Comparison of ENCODE assay signal across 12 cellular contexts in genomic region chr11:58592760-58593472, GRCh38. TPM values are rescaled to one million over a fixed set of nuclear protein-coding genes. Genes with fewer than 3 reads are reported as not detected.
DNase-seq lines count a peak whose midpoint lies in the region; ATAC-seq and TF ChIP-seq lines count a peak whose summit lies in the region.
"Had no signal": no experiment of that assay in that cellular context is flagged by ENCODE, and none has a peak within 500 bp of the region (broad histone marks: within the 10 kb centered on the region; RNA-seq: fewer than 3 reads in every experiment).

No MANE protein-coding gene starts in this region.

- intact Hi-C loops in CD4-positive, alpha-beta memory T cell (cut with micrococcal nuclease), result no loop called here
- intact Hi-C loops in A673 (cut with micrococcal nuclease; ENCODE audit: unreplicated experiment), result no loop called here

- DNase-seq in CD4-positive, alpha-beta memory T cell, result peak in 1 of 5 donors; percentile 38
- no peak for DNase-seq in H9
- DNase-seq in activated CD8-positive, alpha-beta memory T cell treated with anti-CD3 and anti-CD28 coated beads, Interleukin-2, amount 10 ng/mL, durations not matched to agents 7 days and 5 days, result no peak
- DNase-seq in T-helper 1 cell, result no peak
- DNase-seq in NCI-H1105 (lab: John Stamatoyannopoulos, UW), result no peak
- no peak for DNase-seq in A673 (ENCODE audit: low spot score)
- DNase-seq in globus pallidus (ENCODE audit: low spot score), result no peak
- DNase-seq: HCEC 1CT, NCI-H524 had no signal

- peaks cover 50 to 65% (median 56%) of the 10 kb centered on the region in 4 donors for H3K4me1 Mint-ChIP-seq in CD4-positive, alpha-beta memory T cell
- peaks cover 6 to 7% of the 10 kb centered on the region in 2 experiments; a peak in 2 of 4 replicates for H3K4me1 Mint-ChIP-seq in H9
- H3K4me1 Mint-ChIP-seq in activated CD8-positive, alpha-beta memory T cell treated with anti-CD3 and anti-CD28 coated beads, Interleukin-2, amount 10 ng/mL, durations not matched to agents 7 days and 5 days, result peaks cover 46% of the 10 kb centered on the region

- H3K36me3 Mint-ChIP-seq in CD4-positive, alpha-beta memory T cell, result peaks cover 29 to 36% of the 10 kb centered on the region in 2 donors
- H3K36me3 Mint-ChIP-seq in H9 (ENCODE audit: insufficient read depth in 1 of 3, low read depth in 3 of 3), result peaks cover 6 to 15% (median 6%) of the 10 kb centered on the region in 3 experiments; a peak in 6 of 7 replicates
- peaks cover 40% of the 10 kb centered on the region for H3K36me3 Mint-ChIP-seq in activated CD8-positive, alpha-beta memory T cell treated with anti-CD3 and anti-CD28 coated beads, Interleukin-2, amount 10 ng/mL, durations not matched to agents 7 days and 5 days

- BruUV-seq in A673 (replicated peaks; lab: Mats Ljungman, UMichigan), result no TSS peak

- peaks cover 4% of the 10 kb centered on the region; the same call in 1 of the 2 replicates for H3K79me2 ChIP-seq in H9 (ENCODE audit: insufficient read depth, low read length)

- no peak overlapping the region for H2BK5ac ChIP-seq in H9 (ENCODE audit: insufficient read length, low read length)

- H2BK120ac ChIP-seq in H9 (ENCODE audit: low read depth, low read length, poor library complexity, severe bottlenecking), result no peak overlapping the region

- no peaks in the 10 kb centered on the region for H3K27me3 Mint-ChIP-seq in CD4-positive, alpha-beta memory T cell
- no peaks in the 10 kb centered on the region for H3K27me3 Mint-ChIP-seq in H9 (ENCODE audit: low read depth)
- no peaks in the 10 kb centered on the region for H3K27me3 Mint-ChIP-seq in activated CD8-positive, alpha-beta memory T cell treated with anti-CD3 and anti-CD28 coated beads, Interleukin-2, amount 10 ng/mL, durations not matched to agents 7 days and 5 days

- no peak overlapping the region for H3K4me2 ChIP-seq in H9 (ENCODE audit: insufficient read depth, insufficient read length, low read length)

- no peak overlapping the region for H3K4me3 ChIP-seq in CD4-positive, alpha-beta memory T cell (ENCODE audit: low read length in 2 of 2)
- no peak overlapping the region for H3K4me3 ChIP-seq in liver (ENCODE audit: low read depth in 1 of 3, low read length in 3 of 3)
- H3K4me3 ChIP-seq in A673 (ENCODE audit: low read depth, low read length, poor library complexity, severe bottlenecking), result no peak overlapping the region

- H2BK12ac ChIP-seq in H9 (ENCODE audit: insufficient read length, low read depth, low read length), result no peak overlapping the region

- no peak overlapping the region for H3K4ac ChIP-seq in H9 (ENCODE audit: low read depth, low read length)

- H3T11ph ChIP-seq in H9 (ENCODE audit: low read length), result no peak overlapping the region

- no peak overlapping the region for H3K18ac ChIP-seq in H9 (ENCODE audit: insufficient read length, low read depth, low read length)

- no peaks in the 10 kb centered on the region for H3K27me3 ChIP-seq in CD4-positive, alpha-beta memory T cell (ENCODE audit: insufficient read depth, low read length)
- H3K27me3 ChIP-seq in H9 (ENCODE audit: insufficient read depth, low read length) (no peaks in the 10 kb centered on the region), liver (ENCODE audit: control insufficient read depth in 4 of 4, insufficient read depth in 4 of 4, low read length in 3 of 4) (no peaks in the 10 kb centered on the region), A673 (replicated peaks; ENCODE audit: insufficient read depth, low read depth, low read length, poor library complexity) (no peaks in the 10 kb centered on the region)
- H3K27me3 ChIP-seq: neutrophil had no signal

- H3K9ac ChIP-seq in H9 (ENCODE audit: extremely low read depth, insufficient read length, low read length) (no peak overlapping the region), liver (ENCODE audit: low read depth in 1 of 2, low read length in 2 of 2) (no peak overlapping the region)

- H2AFZ ChIP-seq in H9 (ENCODE audit: low read length), result no peak overlapping the region

- H3K4me1 ChIP-seq in CD4-positive, alpha-beta memory T cell (ENCODE audit: insufficient read depth, low read length), result peaks cover 38% of the 10 kb centered on the region
- H3K4me1 ChIP-seq in H9 (ENCODE audit: insufficient read depth, low read length) (no peaks in the 10 kb centered on the region; the same call in 1 of the 2 replicates), liver (ENCODE audit: control insufficient read depth in 4 of 4, insufficient read depth in 4 of 4, low read length in 3 of 4) (peaks cover 4 to 22% (median 18%) of the 10 kb centered on the region in 4 donors), A673 (ENCODE audit: insufficient read depth, low read length, poor library complexity, severe bottlenecking) (peaks cover 4% of the 10 kb centered on the region)

- no peaks in the 10 kb centered on the region for H3K36me3 ChIP-seq in CD4-positive, alpha-beta memory T cell (ENCODE audit: insufficient read depth, low read length)
- H3K36me3 ChIP-seq in liver (ENCODE audit: control insufficient read depth in 4 of 4, insufficient read depth in 3 of 4, low read depth in 1 of 4, low read length in 3 of 4), result peaks cover 0 to 4% (median 0%) of the 10 kb centered on the region in 4 donors
- no peaks in the 10 kb centered on the region for H3K36me3 ChIP-seq in A673 (ENCODE audit: insufficient read depth, low read length, poor library complexity, severe bottlenecking)

- no peaks in the 10 kb centered on the region for H4K20me1 ChIP-seq in H9 (ENCODE audit: control insufficient read depth, insufficient read depth, insufficient read length)

- POLR2A ChIA-PET in CD4-positive, alpha-beta memory T cell (lab: Charles Lee; ENCODE audit: partially characterized antibody), result interaction anchor here (1.0 to 1.2 kb wide), 2 partner anchors 19 to 38 kb away, joined by 3 read pairs; no protein-coding TSS in a partner anchor
- POLR2A ChIA-PET in A673 (lab: Charles Lee; ENCODE audit: low non-redundant PET), result no interaction called here

- no peak overlapping the region for H3K56ac ChIP-seq in H9 (ENCODE audit: insufficient read length, low read depth, low read length)

- H3K23ac ChIP-seq in H9 (ENCODE audit: insufficient read length, low read depth, low read length), result no peak overlapping the region

- H4K5ac ChIP-seq in H9 (ENCODE audit: insufficient read length, low read depth, low read length), result no peak overlapping the region

- ATAC-seq in activated CD8-positive, alpha-beta memory T cell treated with anti-CD3 and anti-CD28 coated beads, Interleukin-2, amount 10 ng/mL, durations not matched to agents 7 days and 5 days, result no peak

- H3K14ac ChIP-seq in H9 (ENCODE audit: insufficient read depth, low read length), result no peak overlapping the region

- H2BK15ac ChIP-seq in H9 (ENCODE audit: low read depth, low read length), result no peak overlapping the region

- CTCF ChIA-PET in CD4-positive, alpha-beta memory T cell (lab: Charles Lee; ENCODE audit: partially characterized antibody), result interaction anchor here (1.1 to 2.2 kb wide), 2 partner anchors 12 to 24 kb away, joined by 4 to 9 read pairs; no protein-coding TSS in a partner anchor
- CTCF ChIA-PET in activated CD8-positive, alpha-beta memory T cell treated with anti-CD3 and anti-CD28 coated beads, Interleukin-2, amount 10 ng/mL, durations not matched to agents 7 days and 5 days (lab: Charles Lee), result no interaction called here
- CTCF ChIA-PET in A673 (lab: Charles Lee), result no interaction called here

- no peak overlapping the region for H4K8ac ChIP-seq in H9 (replicated peaks; ENCODE audit: insufficient read length, low read depth, low read length)

- no peak for TF ChIP-seq RAD21 in liver (IDR thresholded peaks at IDR 0.05)

- H4K91ac ChIP-seq in H9 (ENCODE audit: insufficient read length, low read depth, low read length), result no peak overlapping the region

- no peaks in the 10 kb centered on the region for H3K23me2 ChIP-seq in H9 (ENCODE audit: insufficient read length, low read depth, low read length, poor library complexity, severe bottlenecking)

- H3K4me3 Mint-ChIP-seq in CD4-positive, alpha-beta memory T cell, result peak overlapping the region in 2 of 8 donors; percentile 2 to 20
- no peak overlapping the region for H3K4me3 Mint-ChIP-seq in H9
- no peak overlapping the region for H3K4me3 Mint-ChIP-seq in activated CD8-positive, alpha-beta memory T cell treated with anti-CD3 and anti-CD28 coated beads, Interleukin-2, amount 10 ng/mL, durations not matched to agents 7 days and 5 days
- H3K4me3 Mint-ChIP-seq: T-helper 1 cell treated with Interleukin-12 subunit alpha and Interleukin-12 subunit beta and Interleukin-4 antibody, amounts not matched to agents 30 μg/mL and 1 μg/mL, for 36 hours had no signal

- H2AK5ac ChIP-seq in H9 (ENCODE audit: insufficient read length, low read length), result no peak overlapping the region

- H3K27ac ChIP-seq in CD4-positive, alpha-beta memory T cell (ENCODE audit: low read depth, low read length), result no peak overlapping the region
- H3K27ac ChIP-seq in H9 (ENCODE audit: insufficient read length, low read depth, low read length) (no peak overlapping the region), liver (ENCODE audit: low read depth in 1 of 2, low read length in 2 of 2) (peak overlapping the region in 1 of 2 donors; percentile 19), A673 (ENCODE audit: low read depth, low read length, poor library complexity, severe bottlenecking) (no peak overlapping the region)
- H3K27ac ChIP-seq: neutrophil had no signal

- peaks cover 5% of the 10 kb centered on the region for H3K79me1 ChIP-seq in H9 (ENCODE audit: insufficient read depth, low read depth, low read length, poor library complexity, severe bottlenecking)

- H3K27ac Mint-ChIP-seq in CD4-positive, alpha-beta memory T cell, result peak overlapping the region in 4 of 7 donors; percentile 37 to 53 (median 40)
- peak overlapping the region in 2 of 3 experiments; percentile 14 to 35; a peak in 2 of 7 replicates for H3K27ac Mint-ChIP-seq in H9
- peak overlapping the region; percentile 18 for H3K27ac Mint-ChIP-seq in activated CD8-positive, alpha-beta memory T cell treated with anti-CD3 and anti-CD28 coated beads, Interleukin-2, amount 10 ng/mL, durations not matched to agents 7 days and 5 days
- H3K27ac Mint-ChIP-seq: T-helper 1 cell treated with Interleukin-12 subunit alpha and Interleukin-12 subunit beta and Interleukin-4 antibody, amounts not matched to agents 30 μg/mL and 1 μg/mL, for 36 hours had no signal

- no peaks in the 10 kb centered on the region for H3K9me3 ChIP-seq in CD4-positive, alpha-beta memory T cell (ENCODE audit: control insufficient read depth in 1 of 2, low read length in 2 of 2)
- H3K9me3 ChIP-seq in H9 (ENCODE audit: control insufficient read depth, low read depth, low read length) (no peaks in the 10 kb centered on the region), liver (ENCODE audit: control insufficient read depth in 4 of 4, low read length in 3 of 4) (no peaks in the 10 kb centered on the region), A673 (ENCODE audit: low read depth, low read length, poor library complexity, severe bottlenecking) (no peaks in the 10 kb centered on the region)
- H3K9me3 ChIP-seq: neutrophil had no signal

- TF ChIP-seq CTCF in H9 (conservative IDR thresholded peaks at IDR 0.05), result no peak
- no peak for TF ChIP-seq CTCF in liver (IDR thresholded peaks at IDR 0.05; ENCODE audit: low read depth, low read length, missing input control)
- no peak for TF ChIP-seq CTCF in A673 (conservative IDR thresholded peaks at IDR 0.05; ENCODE audit: low read depth, low read length)

- WGBS in H9 (ENCODE audit: extremely low coverage, insufficient read length, low lambda C conversion rate), result no CpG with 5 or more reads among the region's 5 CpGs
- WGBS in liver, result 63% methylated on average over 5 of the region's 5 CpGs

- no peaks in the 10 kb centered on the region for H3K9me3 Mint-ChIP-seq in CD4-positive, alpha-beta memory T cell
- H3K9me3 Mint-ChIP-seq in H9, result no peaks in the 10 kb centered on the region; a peak in 1 of 5 replicates
- H3K9me3 Mint-ChIP-seq in activated CD8-positive, alpha-beta memory T cell treated with anti-CD3 and anti-CD28 coated beads, Interleukin-2, amount 10 ng/mL, durations not matched to agents 7 days and 5 days (ENCODE audit: low read depth), result no peaks in the 10 kb centered on the region
- H3K9me3 Mint-ChIP-seq: T-helper 1 cell treated with Interleukin-12 subunit alpha and Interleukin-12 subunit beta and Interleukin-4 antibody, amounts not matched to agents 30 μg/mL and 1 μg/mL, for 36 hours had no signal

- H2BK20ac ChIP-seq in H9 (ENCODE audit: low read depth, low read length, poor library complexity, severe bottlenecking), result no peak overlapping the region

RNA-seq across cellular contexts. Expression of gene ZFP91, which starts 14.1 kb away (rescaled TPM):
- total RNA-seq in CD4-positive, alpha-beta memory T cell, result 10 to 100 TPM; 38.0 to 38.4 TPM
- 1 to 10 TPM; 3.8 to 7.3 TPM for polyA plus RNA-seq in CD4-positive, alpha-beta memory T cell
- total RNA-seq in H9 (2021) (32.6 and 32.9 TPM in 2 replicates), liver (10 to 100 TPM; 25.5 to 27.8 TPM), A673 (2021) (73.2 and 74.3 TPM in 2 replicates)
- total RNA-seq in activated CD8-positive, alpha-beta memory T cell treated with anti-CD3 and anti-CD28 coated beads, Interleukin-2, amount 10 ng/mL, durations not matched to agents 7 days and 5 days, result 10 to 100 TPM; 54.8 to 69.7 TPM
- polyA plus RNA-seq in liver, result 10 to 100 TPM in 1 of 2 donors, 1 to 10 TPM in 1; 8.9 to 14.4 TPM

RNA-seq across cellular contexts. Expression of gene LPXN, which starts 17.3 kb away (rescaled TPM):
- 100 to 1,000 TPM; 138 to 147 TPM for total RNA-seq in CD4-positive, alpha-beta memory T cell
- polyA plus RNA-seq in CD4-positive, alpha-beta memory T cell, result 100 to 1,000 TPM; 251 to 281 TPM
- total RNA-seq in H9 (2021), result 1.4 and 1.5 TPM in 2 replicates
- 100 to 1,000 TPM; 141 to 225 TPM for total RNA-seq in activated CD8-positive, alpha-beta memory T cell treated with anti-CD3 and anti-CD28 coated beads, Interleukin-2, amount 10 ng/mL, durations not matched to agents 7 days and 5 days
- total RNA-seq in liver, result 1 to 10 TPM; 4.7 to 6.2 TPM
- 1 to 10 TPM; 3.7 to 4.7 TPM for polyA plus RNA-seq in liver
- 3.3 and 3.8 TPM in 2 replicates for total RNA-seq in A673 (2021)

RNA-seq across cellular contexts. Expression of gene CNTF, which starts 29.5 kb away (rescaled TPM):
- 1 to 10 TPM; 2.6 to 2.9 TPM for total RNA-seq in CD4-positive, alpha-beta memory T cell
- polyA plus RNA-seq in CD4-positive, alpha-beta memory T cell, result under 1 TPM in 1 of 2 donors, not detected in 1; 0.10 TPM
- 2.4 and 3.5 TPM in 2 replicates for total RNA-seq in H9 (2021)
- total RNA-seq in activated CD8-positive, alpha-beta memory T cell treated with anti-CD3 and anti-CD28 coated beads, Interleukin-2, amount 10 ng/mL, durations not matched to agents 7 days and 5 days, result 1 to 10 TPM; 3.4 to 3.5 TPM
- total RNA-seq in liver, result 1 to 10 TPM; 1.1 to 3.8 TPM
- polyA plus RNA-seq in liver, result under 1 TPM; 0.18 to 0.25 TPM
- total RNA-seq in A673 (2021), result 5.1 and 5.5 TPM in 2 replicates

Comparison
In these comparisons a context has a peak if more than half of its experiments do, and no peak if none do; other contexts are left out.
1. RNA of gene LPXN, which starts 17.3 kb away (total RNA-seq): 141 to 225 TPM in activated CD8-positive, alpha-beta memory T cell treated with anti-CD3 and anti-CD28 coated beads, Interleukin-2, amount 10 ng/mL, durations not matched to agents 7 days and 5 days and 138 to 147 TPM in CD4-positive, alpha-beta memory T cell; 4.7 to 6.2 TPM in liver, 3.3 to 3.8 TPM in A673 and 1.4 to 1.5 TPM in H9; every median in the first group is over 10 times any median in the second.
2. Peak in every context shown above with its lines, with median percentiles within 50 percentile points of each other: H3K27ac Mint-ChIP-seq.